8 cellular contexts compared by ENCODE assay signal in genomic region chr21:41879190-41879998, GRCh38. TPM values are rescaled to one million over a fixed set of nuclear protein-coding genes. Genes with fewer than 3 reads are reported as not detected.
DNase-seq lines count a peak whose midpoint lies in the region; ATAC-seq and TF ChIP-seq lines count a peak whose summit lies in the region.

Gene PRDM15 (minus strand): TSS chr21:41879344. CDS start chr21:41860363, 18,981 bp downstream.

- peak within 1 kb of the TSS; percentile 97 for H3K14ac ChIP-seq in trophoblast cell (ENCODE audit: low read length)

- peak within 1 kb of the TSS; percentile 95 for H3K4me2 ChIP-seq in trophoblast cell (ENCODE audit: low read length)

- H3K27me3 ChIP-seq in trophoblast cell (ENCODE audit: insufficient read depth, low read length) (no peaks in the 10 kb centered on the region), tibial nerve (no peaks in the 10 kb centered on the region)

- peaks cover 3% of the 10 kb centered on the region for H3K27me3 Mint-ChIP-seq in activated naive CD8-positive, alpha-beta T cell treated with anti-CD3 and anti-CD28 coated beads for 36 hours

- peak in 1 of 2 donors; percentile 41 for TF ChIP-seq EP300 in tibial nerve (IDR thresholded peaks at IDR 0.05)

- H3K36me3 ChIP-seq in ES-I3 (ENCODE audit: insufficient read depth, low read length) (no peaks in the 10 kb centered on the region), trophoblast cell (ENCODE audit: control insufficient read depth in 1 of 2, insufficient read depth in 2 of 2, low read length in 2 of 2) (no peaks in the 10 kb centered on the region), tibial nerve (no peaks in the 10 kb centered on the region)

- H3K4me1 Mint-ChIP-seq in activated naive CD8-positive, alpha-beta T cell treated with anti-CD3 and anti-CD28 coated beads for 36 hours = peaks cover 23% of the 10 kb centered on the region

- peak within 1 kb of the TSS; percentile 89 for H3K4me3 Mint-ChIP-seq in activated naive CD8-positive, alpha-beta T cell treated with anti-CD3 and anti-CD28 coated beads for 36 hours

- no peaks in the 10 kb centered on the region for H3K4me1 ChIP-seq in ES-I3 (ENCODE audit: insufficient read depth, low read length)
- peaks cover 0 to 8% of the 10 kb centered on the region in 2 experiments for H3K4me1 ChIP-seq in trophoblast cell (ENCODE audit: control insufficient read depth in 1 of 2, insufficient read depth in 2 of 2, low read length in 2 of 2)
- H3K4me1 ChIP-seq in tibial nerve = peaks cover 0 to 40% (median 9%) of the 10 kb centered on the region in 4 donors

- H4K8ac ChIP-seq in trophoblast cell (ENCODE audit: low read depth, low read length) = peak within 1 kb of the TSS; percentile 100

- peak within 1 kb of the TSS; percentile 97 for H4K91ac ChIP-seq in trophoblast cell (ENCODE audit: low read depth, low read length)

- H3K79me2 ChIP-seq in trophoblast cell (ENCODE audit: control insufficient read depth, insufficient read depth, low read length, poor library complexity) = peaks cover 4% of the 10 kb centered on the region

- H2BK120ac ChIP-seq in trophoblast cell (ENCODE audit: insufficient read depth, low read length, poor library complexity) = peak within 1 kb of the TSS; percentile 82

- peak; percentile 67 for ATAC-seq in Right ventricle myocardium superior (ENCODE audit: poor library complexity)

- H3K27ac ChIP-seq in trophoblast cell (ENCODE audit: low read depth, low read length) = peak within 1 kb of the TSS; percentile 21
- peak within 1 kb of the TSS; percentile 81 to 89 (median 86) for H3K27ac ChIP-seq in tibial nerve

- peak within 1 kb of the TSS; percentile 85 for H3K4ac ChIP-seq in trophoblast cell (ENCODE audit: low read depth, low read length)

- no CpG with 5 or more reads among the region's 89 CpGs for WGBS in trophoblast cell (ENCODE audit: extremely low coverage, insufficient coverage, insufficient read length)
- 5% methylated on average over 6 to 10 of the region's 89 CpGs for WGBS in tibial nerve, 2 donors

- peaks cover 6% of the 10 kb centered on the region for H3K79me1 ChIP-seq in trophoblast cell (ENCODE audit: low read length)

- no peaks in the 10 kb centered on the region for H3K9me3 Mint-ChIP-seq in activated naive CD8-positive, alpha-beta T cell treated with anti-CD3 and anti-CD28 coated beads for 36 hours

- H3K9me3 ChIP-seq in ES-I3 (ENCODE audit: control insufficient read depth, insufficient read depth, low read length) (no peaks in the 10 kb centered on the region), trophoblast cell (ENCODE audit: insufficient read depth, low read depth, low read length) (peaks cover 2% of the 10 kb centered on the region), tibial nerve (no peaks in the 10 kb centered on the region)

- H3K18ac ChIP-seq in trophoblast cell (ENCODE audit: low read length) = peak within 1 kb of the TSS; percentile 99

- H3K4me3 ChIP-seq in trophoblast cell (ENCODE audit: low read depth, low read length) (peak within 1 kb of the TSS; percentile 84), tibial nerve (peak within 1 kb of the TSS; percentile 70 to 89 (median 78))

- peak within 1 kb of the TSS; percentile 56 for H2BK12ac ChIP-seq in trophoblast cell (ENCODE audit: low read length)

- intact Hi-C loops in Right ventricle myocardium superior (cut with DNase I) = loop anchor here (10.0 kb wide), 2 partner anchors 45 to 215 kb away; no protein-coding TSS in a partner anchor

- peak within 1 kb of the TSS; percentile 90 for H2BK5ac ChIP-seq in trophoblast cell (ENCODE audit: low read depth, low read length, poor library complexity)

- DNase-seq in H4 (ENCODE audit: low spot score) (peak; percentile 68), LoVo (ENCODE audit: low spot score) (peak; percentile 76), SW 1271 (lab: John Stamatoyannopoulos, UW) (peak; percentile 28 to 32), Right ventricle myocardium superior (peak; percentile 89), trophoblast cell (peak; percentile 32 to 77), tibial nerve (ENCODE audit: low spot score in 2 of 2) (peak; percentile 66 to 76)
- peak; percentile 86 for DNase-seq in activated naive CD8-positive, alpha-beta T cell treated with anti-CD3 and anti-CD28 coated beads for 36 hours

- H3K27ac Mint-ChIP-seq in activated naive CD8-positive, alpha-beta T cell treated with anti-CD3 and anti-CD28 coated beads for 36 hours = peak within 1 kb of the TSS; percentile 95

- H2AK5ac ChIP-seq in trophoblast cell (ENCODE audit: low read length) = no peak within 1 kb of the TSS

- H3K9ac ChIP-seq in ES-I3 (ENCODE audit: low read depth, low read length) (peak within 1 kb of the TSS; percentile 91), trophoblast cell (ENCODE audit: low read length) (peak within 1 kb of the TSS; percentile 81)

- peak in 1 of 2 donors; percentile 23 for TF ChIP-seq POLR2A in tibial nerve (IDR thresholded peaks at IDR 0.05)

- H4K12ac ChIP-seq in trophoblast cell (ENCODE audit: low read depth, low read length) = peak within 1 kb of the TSS; percentile 95

- H3K23ac ChIP-seq in trophoblast cell (ENCODE audit: low read length) = no peak within 1 kb of the TSS

- H2AFZ ChIP-seq in trophoblast cell (ENCODE audit: insufficient read depth, low read length, poor library complexity) = peak within 1 kb of the TSS; percentile 99

- TF ChIP-seq CTCF in tibial nerve (IDR thresholded peaks at IDR 0.05) = peak in 1 of 5 experiments; percentile 30

- peaks cover 13% of the 10 kb centered on the region for H3K36me3 Mint-ChIP-seq in activated naive CD8-positive, alpha-beta T cell treated with anti-CD3 and anti-CD28 coated beads for 36 hours

RNA-seq across cellular contexts. Expression of gene PRDM15, which starts in this region (rescaled TPM):
- 2.1 and 2.4 TPM in 2 replicates for total RNA-seq in H4 (2014; rRNA removed; shearing (Covaris generic))
- total RNA-seq in activated naive CD8-positive, alpha-beta T cell treated with anti-CD3 and anti-CD28 coated beads for 36 hours = 10 to 100 TPM in 1 of 2 experiments, 1 to 10 TPM in 1; 9.3 to 10.1 TPM
- total RNA-seq in Right ventricle myocardium superior = 3.8 TPM
- 3.3 and 3.6 TPM in 2 replicates for polyA plus RNA-seq in trophoblast cell (2013)
- 10 to 100 TPM; 11.8 to 33.7 (median 18.5) TPM for total RNA-seq in tibial nerve

Comparison
In these comparisons a context has a peak if more than half of its experiments do, and no peak if none do; other contexts are left out.
1. Peak in every context shown above with its lines: DNase-seq, ATAC-seq, H3K4me3 ChIP-seq and H3K27ac ChIP-seq.
2. DNase-seq: peak in every context shown above with its lines; median percentile 89 in Right ventricle myocardium superior; 86 in activated naive CD8-positive, alpha-beta T cell treated with anti-CD3 and anti-CD28 coated beads for 36 hours; 76 in LoVo; 71 in tibial nerve; 68 in H4; 54 in trophoblast cell; 30 in SW 1271.